ENCODE assay signal across 1 cellular context in genomic region chr10:73408978-73409521, GRCh38.
A peak's percentile ranks its signal among the peaks of the same experiment; 100 is the strongest.
TF ChIP-seq lines count a peak whose summit lies in the region.

No MANE protein-coding gene starts in this region.

TF ChIP-seq in GM12878, 131 proteins besides CTCF, POLR2A, EP300 and RAD21:
- TF ChIP-seq SPI1 (IDR thresholded peaks at IDR 0.05; ENCODE audit: borderline replicate concordance, insufficient read depth, low read depth, low read length) = peak; percentile 21; the same call in 1 of the 2 replicates
- TF ChIP-seq BACH1 (IDR thresholded peaks at IDR 0.05; ENCODE audit: borderline replicate concordance) = no peak
TF ChIP-seq in GM12878: peak in this region for 1.
